In the genomic region with DNA sequence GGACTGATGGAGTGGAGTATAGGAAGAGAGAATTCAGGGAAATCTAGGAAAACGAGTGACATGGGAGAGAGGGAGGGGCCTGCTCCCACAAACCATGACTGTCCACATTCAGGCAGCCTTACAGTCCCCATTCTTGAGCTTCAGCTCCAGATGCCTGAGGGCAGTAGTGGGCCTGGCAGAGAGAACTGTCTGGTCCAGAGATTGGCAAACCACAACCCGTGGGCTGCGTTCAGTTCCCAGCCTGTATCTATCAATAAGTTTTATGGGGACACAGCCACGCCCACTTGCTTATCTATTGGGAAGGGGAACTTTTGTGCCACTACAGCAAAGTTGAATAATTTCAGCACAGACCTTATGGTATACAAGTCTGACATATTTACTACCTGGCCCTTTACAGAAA, we compare ENCODE assay signal across 28 cellular contexts.
"Had no signal": no experiment of that assay in that cellular context is flagged by ENCODE, and none has a peak within 500 bp of the region (broad histone marks: within the 10 kb centered on the region; RNA-seq: fewer than 3 reads in every experiment).

No MANE protein-coding gene starts in this region.

- H3K36me3 Mint-ChIP-seq: immature natural killer cell; mesothelial cell of epicardium; naive B cell; natural killer cell treated with Interleukin-12 subunit alpha and Interleukin-12 subunit beta and Interleukin-15 and Interleukin-18, amount 100 ng/mL, for 72 hours had no signal

- H3K4me3 Mint-ChIP-seq: central memory CD8-positive, alpha-beta T cell; immature natural killer cell; mesothelial cell of epicardium; natural killer cell treated with Interleukin-12 subunit alpha and Interleukin-12 subunit beta and Interleukin-15 and Interleukin-18, amount 100 ng/mL, for 72 hours; neural crest cell; stimulated activated naive CD8-positive, alpha-beta T cell treated with anti-CD3 and anti-CD28 coated beads, Interleukin-15, amount 100 ng/mL, for 72 hours had no signal

- H3K4me3 ChIP-seq: coronary artery, left ventricle myocardium inferior, lung, mucosa of descending colon, psoas muscle, skin epidermis, suprapubic skin, transverse colon had no signal

- DNase-seq: dermis blood vessel endothelial cell; effector CD4-positive, alpha-beta T cell; hypothalamus; immature natural killer cell; islet precursor cell; kidney glomerular epithelial cell; left colon; left ventricle myocardium inferior; mesenchymal stem cell; mucosa of descending colon; naive B cell; psoas muscle; right cardiac atrium; stimulated activated CD4-positive, alpha-beta T cell treated with anti-CD3 and anti-CD28 coated beads, Interleukin-15, amount 100 ng/mL, for 24 hours; stimulated activated CD4-positive, alpha-beta T cell treated with anti-CD3 and anti-CD28 coated beads, Interleukin-2, amount 100 ng/mL, for 48 hours; stimulated activated CD8-positive, alpha-beta memory T cell treated with anti-CD3 and anti-CD28 coated beads, Interleukin-4, amount 100 ng/mL, for 48 hours; stimulated activated naive CD4-positive, alpha-beta T cell; stimulated activated naive CD8-positive, alpha-beta T cell treated with anti-CD3 and anti-CD28 coated beads, Interleukin-15, amount 100 ng/mL, for 72 hours; transverse colon had no signal

- H3K9me3 ChIP-seq: left ventricle myocardium inferior, mucosa of descending colon, psoas muscle, suprapubic skin, transverse colon had no signal

- H3K27ac Mint-ChIP-seq: immature natural killer cell; mesothelial cell of epicardium; naive B cell; natural killer cell treated with Interleukin-12 subunit alpha and Interleukin-12 subunit beta and Interleukin-15 and Interleukin-18, amount 100 ng/mL, for 72 hours; stimulated activated naive CD8-positive, alpha-beta T cell treated with anti-CD3 and anti-CD28 coated beads, Interleukin-15, amount 100 ng/mL, for 72 hours had no signal

- H3K36me3 ChIP-seq: left ventricle myocardium inferior, suprapubic skin, transverse colon had no signal

- H3K4me1 Mint-ChIP-seq: central memory CD8-positive, alpha-beta T cell; naive B cell; stimulated activated naive CD8-positive, alpha-beta T cell treated with anti-CD3 and anti-CD28 coated beads, Interleukin-15, amount 100 ng/mL, for 72 hours had no signal

- H3K27me3 ChIP-seq: suprapubic skin, transverse colon had no signal

- H3K4me1 ChIP-seq: parathyroid adenoma, transverse colon had no signal

- H3K27ac ChIP-seq: coronary artery, parathyroid adenoma, psoas muscle, skin epidermis, suprapubic skin, transverse colon had no signal

- H3K27me3 Mint-ChIP-seq: stimulated activated naive CD8-positive, alpha-beta T cell treated with anti-CD3 and anti-CD28 coated beads, Interleukin-15, amount 100 ng/mL, for 72 hours had no signal

- H3K9me3 Mint-ChIP-seq: central memory CD8-positive, alpha-beta T cell; immature natural killer cell; mesothelial cell of epicardium; natural killer cell treated with Interleukin-12 subunit alpha and Interleukin-12 subunit beta and Interleukin-15 and Interleukin-18, amount 100 ng/mL, for 72 hours; neural crest cell; stimulated activated naive CD8-positive, alpha-beta T cell treated with anti-CD3 and anti-CD28 coated beads, Interleukin-15, amount 100 ng/mL, for 72 hours had no signal
